8 cellular contexts compared by ENCODE assay signal in genomic region chr10:89251417-89252224, GRCh38. TPM values are rescaled to one million over a fixed set of nuclear protein-coding genes. Genes with fewer than 3 reads are reported as not detected.
DNase-seq lines count a peak whose midpoint lies in the region; ATAC-seq and TF ChIP-seq lines count a peak whose summit lies in the region.

Gene LIPA, minus strand, starts transcription at chr10:89251775. Its CDS starts 4,127 bp downstream, at chr10:89247648.

- 0 out of 2 replicates have a peak, but pooled peaks have one; percentile 7 for TF ChIP-seq CTCF in BE2C (IDR thresholded peaks at IDR 0.05; ENCODE audit: low read depth, low read length)
- TF ChIP-seq CTCF in colonic mucosa (IDR thresholded peaks at IDR 0.05), result no peak

- peak within 1 kb of the TSS; percentile 62 to 66 for H3K9ac ChIP-seq in colonic mucosa (ENCODE audit: low read depth in 2 of 2, low read length in 2 of 2)

- H3K9me3 ChIP-seq in BE2C, result no peaks in the 10 kb centered on the region
- no peaks in the 10 kb centered on the region for H3K9me3 ChIP-seq in colonic mucosa

- H3K36me3 ChIP-seq in BE2C (no peaks in the 10 kb centered on the region), colonic mucosa (no peaks in the 10 kb centered on the region)

- DNase-seq in BE2C (peak; percentile 97), GM19240 (ENCODE audit: insufficient read length, low spot score) (peak; percentile 55), NCI-H526 (lab: John Stamatoyannopoulos, UW) (peak; percentile 87 to 96), colonic mucosa (peak; percentile 95)
- peak; percentile 95 for DNase-seq in activated CD4-positive, alpha-beta T cell treated with anti-CD3 and anti-CD28 coated beads for 48 hours
- DNase-seq in stimulated activated CD4-positive, alpha-beta T cell treated with anti-CD3 and anti-CD28 coated beads, Interleukin-1b, Interleukin-23, amount 100 ng/mL, for 4 hours (ENCODE audit: low read depth in 2 of 2), result peak; percentile 86 to 92

- peak; percentile 97 for ATAC-seq in HG03460 (IDR thresholded peaks at IDR 0.05; ENCODE audit: unreplicated experiment)

- intact Hi-C loops in colonic mucosa (cut with DNase I), result no loop called here

- H3K4me3 ChIP-seq in BE2C (ENCODE audit: low read depth, low read length) (peak within 1 kb of the TSS; percentile 83), colonic mucosa (peak within 1 kb of the TSS; percentile 66)

- no peaks in the 10 kb centered on the region for H3K27me3 ChIP-seq in BE2C
- H3K27me3 ChIP-seq in colonic mucosa, result no peaks in the 10 kb centered on the region
- no peaks in the 10 kb centered on the region for H3K27me3 ChIP-seq in layer of hippocampus (ENCODE audit: control insufficient read depth, insufficient read depth, low read length)

- H3K4me1 ChIP-seq in BE2C, result no peaks in the 10 kb centered on the region; the same call in 1 of the 2 replicates
- peaks cover 6% of the 10 kb centered on the region for H3K4me1 ChIP-seq in colonic mucosa

- H3K27ac ChIP-seq in colonic mucosa, result peak within 1 kb of the TSS; percentile 30
- H3K27ac ChIP-seq in layer of hippocampus (ENCODE audit: low read depth, low read length), result peak within 1 kb of the TSS; percentile 91

RNA-seq across cellular contexts. Expression of gene LIPA, which starts in this region (rescaled TPM):
- 49.2 TPM for polyA plus RNA-seq in BE2C (2012; ENCODE audit: insufficient read depth, insufficient read length, low read depth)
- 10 to 100 TPM; 30.4 to 37.8 TPM for total RNA-seq in colonic mucosa

Comparison
In these comparisons a context has a peak if more than half of its experiments do, and no peak if none do; other contexts are left out.
1. Peak in every context shown above with its lines: DNase-seq, ATAC-seq, H3K4me3 ChIP-seq and H3K27ac ChIP-seq.